Comparison of ENCODE assay signal across 1 cellular context in the genomic region with DNA sequence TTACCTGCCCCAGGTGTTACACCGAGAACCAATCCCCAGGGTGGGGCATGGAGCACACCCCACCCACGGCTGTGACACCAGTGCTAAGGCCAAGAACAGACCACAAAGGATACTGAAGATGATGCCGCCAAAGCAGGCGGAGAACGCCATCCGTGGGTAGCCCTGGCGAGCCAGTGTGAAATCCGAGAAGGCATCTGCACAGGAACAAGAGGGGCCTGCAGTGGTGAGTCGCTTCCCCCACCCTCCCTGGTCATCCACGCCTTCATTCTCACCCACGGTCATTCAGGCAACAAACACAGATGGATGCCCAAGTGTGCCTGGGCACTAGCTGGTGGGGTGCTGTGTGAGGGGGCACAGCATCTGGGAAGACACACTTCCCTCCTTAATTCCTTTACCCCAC.
TF ChIP-seq lines count a peak whose summit lies in the region.

No MANE protein-coding gene starts in this region.

TF ChIP-seq in HCT116, 20 proteins besides CTCF, POLR2A, EP300 and RAD21 (continued from another document):
- TF ChIP-seq ELF1 (IDR thresholded peaks at IDR 0.05; ENCODE audit: borderline replicate concordance, low read depth) (no peak), CBX3 (IDR thresholded peaks at IDR 0.05; ENCODE audit: low read depth) (no peak), CEBPB (IDR thresholded peaks at IDR 0.05; ENCODE audit: low read depth) (no peak), REST (IDR thresholded peaks at IDR 0.05; ENCODE audit: low read depth) (no peak), YY1 (IDR thresholded peaks at IDR 0.05; ENCODE audit: extremely low read depth, insufficient replicate concordance, low read depth, low read length) (no peak), EZH2phosphoT487 (IDR thresholded peaks at IDR 0.05; ENCODE audit: borderline replicate concordance) (no peak), EGR1 (IDR thresholded peaks at IDR 0.05; ENCODE audit: low read depth) (no peak), SP1 (IDR thresholded peaks at IDR 0.05; ENCODE audit: low read depth) (no peak), SRF (IDR thresholded peaks at IDR 0.05; ENCODE audit: low read depth) (no peak), POLR2AphosphoS5 (IDR thresholded peaks at IDR 0.05; ENCODE audit: low read depth, low read length) (no peak), FOSL1 (IDR thresholded peaks at IDR 0.05; ENCODE audit: low read depth) (no peak), EZH2 (IDR thresholded peaks at IDR 0.05) (no peak)
- TF ChIP-seq, protein P1, sequence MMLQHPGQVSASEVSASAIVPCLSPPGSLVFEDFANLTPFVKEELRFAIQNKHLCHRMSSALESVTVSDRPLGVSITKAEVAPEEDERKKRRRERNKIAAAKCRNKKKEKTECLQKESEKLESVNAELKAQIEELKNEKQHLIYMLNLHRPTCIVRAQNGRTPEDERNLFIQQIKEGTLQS (IDR thresholded peaks at IDR 0.05) = no peak
- TF ChIP-seq, protein P2, sequence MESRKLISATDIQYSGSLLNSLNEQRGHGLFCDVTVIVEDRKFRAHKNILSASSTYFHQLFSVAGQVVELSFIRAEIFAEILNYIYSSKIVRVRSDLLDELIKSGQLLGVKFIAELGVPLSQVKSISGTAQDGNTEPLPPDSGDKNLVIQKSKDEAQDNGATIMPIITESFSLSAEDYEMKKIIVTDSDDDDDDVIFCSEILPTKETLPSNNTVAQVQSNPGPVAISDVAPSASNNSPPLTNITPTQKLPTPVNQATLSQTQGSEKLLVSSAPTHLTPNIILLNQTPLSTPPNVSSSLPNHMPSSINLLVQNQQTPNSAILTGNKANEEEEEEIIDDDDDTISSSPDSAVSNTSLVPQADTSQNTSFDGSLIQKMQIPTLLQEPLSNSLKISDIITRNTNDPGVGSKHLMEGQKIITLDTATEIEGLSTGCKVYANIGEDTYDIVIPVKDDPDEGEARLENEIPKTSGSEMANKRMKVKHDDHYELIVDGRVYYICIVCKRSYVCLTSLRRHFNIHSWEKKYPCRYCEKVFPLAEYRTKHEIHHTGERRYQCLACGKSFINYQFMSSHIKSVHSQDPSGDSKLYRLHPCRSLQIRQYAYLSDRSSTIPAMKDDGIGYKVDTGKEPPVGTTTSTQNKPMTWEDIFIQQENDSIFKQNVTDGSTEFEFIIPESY (IDR thresholded peaks at IDR 0.05; ENCODE audit: extremely low read depth, insufficient replicate concordance, low read length) = no peak
